1 cellular context compared by ENCODE assay signal in the genomic region with DNA sequence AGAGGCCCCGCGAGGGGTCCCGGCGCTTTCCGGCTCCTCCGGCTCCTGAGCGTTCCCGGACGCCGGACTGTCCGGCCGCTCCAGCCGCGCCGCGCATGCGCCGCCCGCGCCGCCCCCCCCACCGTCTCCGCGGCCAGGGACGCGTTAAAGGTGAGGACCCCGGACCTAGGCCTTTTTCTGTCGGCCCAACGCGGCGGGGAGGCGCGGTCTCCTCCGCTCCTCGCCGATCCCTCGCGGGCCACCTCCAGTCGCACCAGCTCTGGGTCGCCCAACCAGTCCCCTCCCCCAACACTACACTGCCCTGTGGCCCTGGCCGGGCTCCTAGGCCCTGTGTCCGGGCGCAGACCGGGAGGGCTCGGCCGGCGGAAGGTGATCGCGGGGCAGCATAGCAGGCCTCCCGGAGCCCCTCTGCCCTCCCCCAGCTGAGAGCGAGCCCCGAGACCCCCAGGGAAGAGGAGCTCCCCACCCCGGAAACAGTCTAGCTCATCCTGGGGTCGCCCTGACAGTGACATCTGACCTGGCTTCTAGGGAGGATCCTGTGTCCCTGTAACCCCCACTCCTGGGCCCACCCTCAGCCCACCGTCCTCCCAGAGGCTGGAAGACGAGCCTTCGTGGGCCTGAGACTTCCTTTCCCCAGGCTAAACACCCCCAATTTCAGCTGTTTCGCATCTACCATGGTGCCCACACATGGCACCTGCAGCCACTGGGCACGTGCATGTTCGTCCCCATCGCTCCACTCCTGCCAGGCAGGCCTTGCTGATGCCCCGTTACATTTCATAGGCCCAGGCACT.
A peak's percentile ranks its signal among the peaks of the same experiment; 100 is the strongest.
TF ChIP-seq lines count a peak whose summit lies in the region.

No MANE protein-coding gene starts in this region.

TF ChIP-seq in K562, 482 proteins besides CTCF, POLR2A, EP300 and RAD21 (continued from another document and continues in another):
- TF ChIP-seq, protein P1, sequence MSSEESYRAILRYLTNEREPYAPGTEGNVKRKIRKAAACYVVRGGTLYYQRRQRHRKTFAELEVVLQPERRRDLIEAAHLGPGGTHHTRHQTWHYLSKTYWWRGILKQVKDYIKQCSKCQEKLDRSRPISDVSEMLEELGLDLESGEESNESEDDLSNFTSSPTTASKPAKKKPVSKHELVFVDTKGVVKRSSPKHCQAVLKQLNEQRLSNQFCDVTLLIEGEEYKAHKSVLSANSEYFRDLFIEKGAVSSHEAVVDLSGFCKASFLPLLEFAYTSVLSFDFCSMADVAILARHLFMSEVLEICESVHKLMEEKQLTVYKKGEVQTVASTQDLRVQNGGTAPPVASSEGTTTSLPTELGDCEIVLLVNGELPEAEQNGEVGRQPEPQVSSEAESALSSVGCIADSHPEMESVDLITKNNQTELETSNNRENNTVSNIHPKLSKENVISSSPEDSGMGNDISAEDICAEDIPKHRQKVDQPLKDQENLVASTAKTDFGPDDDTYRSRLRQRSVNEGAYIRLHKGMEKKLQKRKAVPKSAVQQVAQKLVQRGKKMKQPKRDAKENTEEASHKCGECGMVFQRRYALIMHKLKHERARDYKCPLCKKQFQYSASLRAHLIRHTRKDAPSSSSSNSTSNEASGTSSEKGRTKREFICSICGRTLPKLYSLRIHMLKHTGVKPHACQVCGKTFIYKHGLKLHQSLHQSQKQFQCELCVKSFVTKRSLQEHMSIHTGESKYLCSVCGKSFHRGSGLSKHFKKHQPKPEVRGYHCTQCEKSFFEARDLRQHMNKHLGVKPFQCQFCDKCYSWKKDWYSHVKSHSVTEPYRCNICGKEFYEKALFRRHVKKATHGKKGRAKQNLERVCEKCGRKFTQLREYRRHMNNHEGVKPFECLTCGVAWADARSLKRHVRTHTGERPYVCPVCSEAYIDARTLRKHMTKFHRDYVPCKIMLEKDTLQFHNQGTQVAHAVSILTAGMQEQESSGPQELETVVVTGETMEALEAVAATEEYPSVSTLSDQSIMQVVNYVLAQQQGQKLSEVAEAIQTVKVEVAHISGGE (CRISPR knock-in tag; IDR thresholded peaks at IDR 0.05): no peak; a peak in 1 of 6 replicates
- TF ChIP-seq ZNF668 (CRISPR knock-in tag; IDR thresholded peaks at IDR 0.05) (no peak), ZNF146 (CRISPR knock-in tag; IDR thresholded peaks at IDR 0.05; ENCODE audit: unreplicated experiment) (no peak), MAFK (IDR thresholded peaks at IDR 0.05; ENCODE audit: low read length) (no peak), SREBF1 (IDR thresholded peaks at IDR 0.05; ENCODE audit: borderline replicate concordance, low read depth, low read length) (no peak), RBM39 (optimal IDR thresholded peaks at IDR 0.05; ENCODE audit: low read depth, low read length) (no peak), TOE1 (IDR thresholded peaks at IDR 0.05; ENCODE audit: borderline replicate concordance) (no peak; the same call in 1 of the 2 replicates), TOE1 (CRISPR knock-in tag; IDR thresholded peaks at IDR 0.05; ENCODE audit: borderline replicate concordance, low read depth) (no peak), PHF21A (IDR thresholded peaks at IDR 0.05; ENCODE audit: borderline replicate concordance, low read depth) (peak; percentile 45; the same call in 1 of the 2 replicates), HSF4 (CRISPR knock-in tag; IDR thresholded peaks at IDR 0.05; ENCODE audit: borderline replicate concordance) (no peak), NCOA1 (IDR thresholded peaks at IDR 0.05; ENCODE audit: low read depth) (no peak), FOXA1 (IDR thresholded peaks at IDR 0.05; ENCODE audit: borderline replicate concordance) (no peak), PURB (CRISPR knock-in tag; IDR thresholded peaks at IDR 0.05; ENCODE audit: low read depth) (no peak), ZNF224 (CRISPR knock-in tag; IDR thresholded peaks at IDR 0.05) (no peak), POLR2B (IDR thresholded peaks at IDR 0.05; ENCODE audit: low read depth, partially characterized antibody) (no peak), ZBTB1 (CRISPR knock-in tag; IDR thresholded peaks at IDR 0.05; ENCODE audit: borderline replicate concordance, low read depth) (peak; percentile 9; the same call in 1 of the 2 replicates), GTF2B (IDR thresholded peaks at IDR 0.05; ENCODE audit: extremely low read depth, insufficient read length) (no peak), CREM (IDR thresholded peaks at IDR 0.05; ENCODE audit: low read depth) (peak; percentile 30), SP1 (CRISPR knock-in tag; IDR thresholded peaks at IDR 0.05) (no peak), HMBOX1 (IDR thresholded peaks at IDR 0.05) (no peak), SREBF2 (CRISPR knock-in tag; IDR thresholded peaks at IDR 0.05) (no peak), ZNF644 (tag; IDR thresholded peaks at IDR 0.05; ENCODE audit: low read depth) (no peak), PHB2 (IDR thresholded peaks at IDR 0.05; ENCODE audit: low read depth) (no peak), ELF4 (CRISPR knock-in tag; IDR thresholded peaks at IDR 0.05) (no peak), ATF6 (CRISPR knock-in tag; IDR thresholded peaks at IDR 0.05) (no peak), HDAC1 (IDR thresholded peaks at IDR 0.05) (no peak), TAF1 (IDR thresholded peaks at IDR 0.05; ENCODE audit: control insufficient read depth, extremely low read depth, insufficient read depth, low read length, severe bottlenecking) (peak; percentile 57), CEBPZ (IDR thresholded peaks at IDR 0.05; ENCODE audit: borderline replicate concordance, low read depth, low read length) (no peak), CTBP1 (IDR thresholded peaks at IDR 0.05; ENCODE audit: borderline replicate concordance) (peak; percentile 62), JUNB (CRISPR knock-in tag; conservative IDR thresholded peaks at IDR 0.05) (no peak), DACH1 (IDR thresholded peaks at IDR 0.05; ENCODE audit: partially characterized antibody) (no peak), DLX4 (CRISPR knock-in tag; IDR thresholded peaks at IDR 0.05) (no peak)
- TF ChIP-seq, protein P2, sequence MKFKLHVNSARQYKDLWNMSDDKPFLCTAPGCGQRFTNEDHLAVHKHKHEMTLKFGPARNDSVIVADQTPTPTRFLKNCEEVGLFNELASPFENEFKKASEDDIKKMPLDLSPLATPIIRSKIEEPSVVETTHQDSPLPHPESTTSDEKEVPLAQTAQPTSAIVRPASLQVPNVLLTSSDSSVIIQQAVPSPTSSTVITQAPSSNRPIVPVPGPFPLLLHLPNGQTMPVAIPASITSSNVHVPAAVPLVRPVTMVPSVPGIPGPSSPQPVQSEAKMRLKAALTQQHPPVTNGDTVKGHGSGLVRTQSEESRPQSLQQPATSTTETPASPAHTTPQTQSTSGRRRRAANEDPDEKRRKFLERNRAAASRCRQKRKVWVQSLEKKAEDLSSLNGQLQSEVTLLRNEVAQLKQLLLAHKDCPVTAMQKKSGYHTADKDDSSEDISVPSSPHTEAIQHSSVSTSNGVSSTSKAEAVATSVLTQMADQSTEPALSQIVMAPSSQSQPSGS (CRISPR knock-in tag; IDR thresholded peaks at IDR 0.05): no peak
- TF ChIP-seq, protein P3, sequence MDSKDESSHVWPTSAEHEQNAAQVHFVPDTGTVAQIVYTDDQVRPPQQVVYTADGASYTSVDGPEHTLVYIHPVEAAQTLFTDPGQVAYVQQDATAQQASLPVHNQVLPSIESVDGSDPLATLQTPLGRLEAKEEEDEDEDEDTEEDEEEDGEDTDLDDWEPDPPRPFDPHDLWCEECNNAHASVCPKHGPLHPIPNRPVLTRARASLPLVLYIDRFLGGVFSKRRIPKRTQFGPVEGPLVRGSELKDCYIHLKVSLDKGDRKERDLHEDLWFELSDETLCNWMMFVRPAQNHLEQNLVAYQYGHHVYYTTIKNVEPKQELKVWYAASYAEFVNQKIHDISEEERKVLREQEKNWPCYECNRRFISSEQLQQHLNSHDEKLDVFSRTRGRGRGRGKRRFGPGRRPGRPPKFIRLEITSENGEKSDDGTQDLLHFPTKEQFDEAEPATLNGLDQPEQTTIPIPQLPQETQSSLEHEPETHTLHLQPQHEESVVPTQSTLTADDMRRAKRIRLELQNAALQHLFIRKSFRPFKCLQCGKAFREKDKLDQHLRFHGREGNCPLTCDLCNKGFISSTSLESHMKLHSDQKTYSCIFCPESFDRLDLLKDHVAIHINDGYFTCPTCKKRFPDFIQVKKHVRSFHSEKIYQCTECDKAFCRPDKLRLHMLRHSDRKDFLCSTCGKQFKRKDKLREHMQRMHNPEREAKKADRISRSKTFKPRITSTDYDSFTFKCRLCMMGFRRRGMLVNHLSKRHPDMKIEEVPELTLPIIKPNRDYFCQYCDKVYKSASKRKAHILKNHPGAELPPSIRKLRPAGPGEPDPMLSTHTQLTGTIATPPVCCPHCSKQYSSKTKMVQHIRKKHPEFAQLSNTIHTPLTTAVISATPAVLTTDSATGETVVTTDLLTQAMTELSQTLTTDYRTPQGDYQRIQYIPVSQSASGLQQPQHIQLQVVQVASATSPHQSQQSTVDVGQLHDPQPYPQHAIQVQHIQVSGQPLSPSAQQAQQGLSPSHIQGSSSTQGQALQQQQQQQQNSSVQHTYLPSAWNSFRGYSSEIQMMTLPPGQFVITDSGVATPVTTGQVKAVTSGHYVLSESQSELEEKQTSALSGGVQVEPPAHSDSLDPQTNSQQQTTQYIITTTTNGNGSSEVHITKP (IDR thresholded peaks at IDR 0.05; ENCODE audit: partially characterized antibody): no peak
